In genomic region chr1:116906812-116907211, GRCh38 we compare ENCODE assay signal across 26 cellular contexts.
"Had no signal": no experiment of that assay in that cellular context is flagged by ENCODE, and none has a peak within 500 bp of the region (broad histone marks: within the 10 kb centered on the region; RNA-seq: fewer than 3 reads in every experiment).

No MANE protein-coding gene starts in this region.

- H3K4me3 ChIP-seq: body of pancreas, esophagus squamous epithelium, gastroesophageal sphincter, lower lobe of right lung, spleen, thyroid gland, uterus had no signal

- H3K27ac ChIP-seq: gastroesophageal sphincter, lower lobe of right lung, spleen, thyroid gland, uterus, VCaP had no signal

- DNase-seq: activated CD4-positive, alpha-beta T cell treated with anti-CD3 and anti-CD28 coated beads, Interleukin-2, amount 10 ng/mL, durations not matched to agents 24 days and 14 days; activated CD8-positive, alpha-beta T cell treated with anti-CD3 and anti-CD28 coated beads for 36 hours; activated gamma-delta T cell treated with Interleukin-2 at 50 U/mL for 16 hours; activated T-cell treated with anti-CD3 and anti-CD28 coated beads, Interleukin-2, amount 50 U/mL, for 1 hour; anterior cingulate cortex; body of pancreas; central memory CD4-positive, alpha-beta T cell; effector memory CD4-positive, alpha-beta T cell; esophagus squamous epithelium; head of caudate nucleus; kidney; lower lobe of right lung; naive B cell; retina; spleen; stimulated activated CD4-positive, alpha-beta T cell treated with anti-CD3 and anti-CD28 coated beads, Interleukin-4, amount 100 ng/mL, for 1 hour; stimulated activated naive CD8-positive, alpha-beta T cell treated with anti-CD3 and anti-CD28 coated beads, Interleukin-15, Interleukin-2, amounts not matched to agents 100 U/mL and 50 U/mL, for 24 hours; T-cell; thyroid gland; uterus had no signal

- H3K9me3 Mint-ChIP-seq: activated CD4-positive, alpha-beta T cell treated with anti-CD3 and anti-CD28 coated beads, Interleukin-2, amount 10 ng/mL, durations not matched to agents 24 days and 14 days; activated CD8-positive, alpha-beta T cell treated with anti-CD3 and anti-CD28 coated beads for 36 hours; activated naive CD4-positive, alpha-beta T cell treated with anti-CD3 and anti-CD28 coated beads, Interleukin-2, amount 50 U/mL, for 24 hours; naive B cell; T-cell; T-helper 2 cell treated with Interferon-gamma antibody and Interleukin-4, amounts not matched to agents 5 μg/mL and 100 μg/mL, for 36 hours had no signal

- ATAC-seq: activated CD4-positive, CD25-positive, alpha-beta regulatory T cell treated with anti-CD3 and anti-CD28 coated beads, Interleukin-2, amount 50 U/mL, for 24 hours; activated CD8-positive, alpha-beta T cell treated with anti-CD3 and anti-CD28 coated beads for 36 hours; body of pancreas; gastroesophageal sphincter; left lobe of liver; lower lobe of right lung; stimulated activated naive CD8-positive, alpha-beta T cell treated with anti-CD3 and anti-CD28 coated beads, Interleukin-15, Interleukin-2, amounts not matched to agents 100 U/mL and 50 U/mL, for 24 hours; T-cell had no signal

- H3K36me3 Mint-ChIP-seq: activated naive CD4-positive, alpha-beta T cell treated with anti-CD3 and anti-CD28 coated beads, Interleukin-2, amount 50 U/mL, for 24 hours; naive B cell; T-cell had no signal

- H3K9me3 ChIP-seq: body of pancreas, esophagus squamous epithelium, gastroesophageal sphincter, lower lobe of right lung, spleen, thyroid gland, uterus had no signal

- H3K36me3 ChIP-seq: esophagus squamous epithelium, gastroesophageal sphincter, lower lobe of right lung, spleen, thyroid gland, uterus had no signal

- H3K27me3 ChIP-seq: body of pancreas, esophagus squamous epithelium, gastroesophageal sphincter, thyroid gland, uterus had no signal

- H3K4me3 Mint-ChIP-seq: activated CD4-positive, alpha-beta T cell treated with anti-CD3 and anti-CD28 coated beads, Interleukin-2, amount 10 ng/mL, durations not matched to agents 24 days and 14 days; activated CD8-positive, alpha-beta T cell treated with anti-CD3 and anti-CD28 coated beads for 36 hours; activated naive CD4-positive, alpha-beta T cell treated with anti-CD3 and anti-CD28 coated beads, Interleukin-2, amount 50 U/mL, for 24 hours; naive B cell; T-cell; T-helper 2 cell treated with Interferon-gamma antibody and Interleukin-4, amounts not matched to agents 5 μg/mL and 100 μg/mL, for 36 hours had no signal

- H3K27ac Mint-ChIP-seq: activated CD4-positive, alpha-beta T cell treated with anti-CD3 and anti-CD28 coated beads, Interleukin-2, amount 10 ng/mL, durations not matched to agents 24 days and 14 days; activated CD8-positive, alpha-beta T cell treated with anti-CD3 and anti-CD28 coated beads for 36 hours; naive B cell; T-cell; T-helper 2 cell treated with Interferon-gamma antibody and Interleukin-4, amounts not matched to agents 5 μg/mL and 100 μg/mL, for 36 hours had no signal
